Comparison of ENCODE assay signal across 36 cellular contexts in the genomic region with DNA sequence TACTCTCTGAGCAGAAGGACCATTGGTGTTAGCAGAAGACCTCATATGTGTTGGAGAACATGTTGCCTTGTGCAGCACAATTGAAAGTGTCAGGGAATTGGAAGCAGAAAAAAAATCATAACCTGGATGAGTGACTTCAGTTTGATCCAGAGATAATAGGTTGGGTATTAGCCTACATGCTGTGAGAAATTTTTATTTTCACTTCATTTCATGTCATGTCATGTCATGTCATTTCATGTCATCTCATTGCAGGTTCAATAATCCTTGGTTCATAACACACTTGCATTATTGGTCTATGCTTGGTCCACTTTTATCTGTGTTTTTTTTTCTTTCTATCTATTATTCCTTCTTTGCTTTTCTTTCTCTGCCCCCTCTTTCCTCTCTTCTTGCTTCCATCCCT.
"Had no signal": no experiment of that assay in that cellular context is flagged by ENCODE, and none has a peak within 500 bp of the region (broad histone marks: within the 10 kb centered on the region; RNA-seq: fewer than 3 reads in every experiment).

No MANE protein-coding gene starts in this region.

- H3K9me3 ChIP-seq: ascending aorta had no signal

- H3K27ac Mint-ChIP-seq: activated B cell treated with CpG ODN at 0.5 μM for 24 hours; activated CD4-positive, alpha-beta memory T cell treated with anti-CD3 and anti-CD28 coated beads for 36 hours; activated CD4-positive, alpha-beta T cell treated with anti-CD3 and anti-CD28 coated beads, Interleukin-2, amount 10 ng/mL, durations not matched to agents 24 days and 14 days; activated CD8-positive, alpha-beta memory T cell treated with anti-CD3 and anti-CD28 coated beads, Interleukin-2, amount 10 ng/mL, durations not matched to agents 7 days and 5 days; activated CD8-positive, alpha-beta T cell treated with anti-CD3 and anti-CD28 coated beads, Interleukin-2, amount 10 ng/mL, durations not matched to agents 7 days and 5 days; activated naive CD4-positive, alpha-beta T cell treated with anti-CD3 and anti-CD28 coated beads, Interleukin-2, amount 10 ng/mL, durations not matched to agents 7 days and 5 days; activated naive CD4-positive, alpha-beta T cell treated with anti-CD3 and anti-CD28 coated beads, Interleukin-2, amount 50 U/mL, for 24 hours; activated naive CD8-positive, alpha-beta T cell; activated naive CD8-positive, alpha-beta T cell treated with anti-CD3 and anti-CD28 coated beads, Interleukin-2, amount 10 ng/mL, durations not matched to agents 7 days and 5 days; activated naive CD8-positive, alpha-beta T cell treated with anti-CD3 and anti-CD28 coated beads, Interleukin-2, amount 50 U/mL, for 24 hours; activated T-cell treated with anti-CD3 and anti-CD28 coated beads, Interleukin-2, amount 50 U/mL, for 24 hours; activated T-helper 2 cell treated with anti-CD3 and anti-CD28 coated beads, Interferon-gamma antibody, Interleukin-2, Interleukin-4, amounts not matched to agents 10 μg/mL and 5 μg/mL and 100 μg/mL, durations not matched to agents 14 hours and 24 hours and 36 hours; brain; T-helper 2 cell treated with Interferon-gamma antibody and Interleukin-4, amounts not matched to agents 5 μg/mL and 100 μg/mL, for 36 hours had no signal

- H3K4me1 Mint-ChIP-seq: activated B cell treated with CpG ODN at 0.5 μM for 24 hours; activated CD4-positive, alpha-beta T cell treated with anti-CD3 and anti-CD28 coated beads, Interleukin-2, amount 10 ng/mL, durations not matched to agents 24 days and 14 days; activated CD8-positive, alpha-beta memory T cell treated with anti-CD3 and anti-CD28 coated beads, Interleukin-2, amount 10 ng/mL, durations not matched to agents 7 days and 5 days; activated naive CD4-positive, alpha-beta T cell treated with anti-CD3 and anti-CD28 coated beads, Interleukin-2, amount 10 ng/mL, durations not matched to agents 7 days and 5 days; activated naive CD4-positive, alpha-beta T cell treated with anti-CD3 and anti-CD28 coated beads, Interleukin-2, amount 50 U/mL, for 24 hours; activated naive CD8-positive, alpha-beta T cell treated with anti-CD3 and anti-CD28 coated beads, Interleukin-2, amount 10 ng/mL, durations not matched to agents 7 days and 5 days; activated naive CD8-positive, alpha-beta T cell treated with anti-CD3 and anti-CD28 coated beads, Interleukin-2, amount 50 U/mL, for 24 hours; central memory CD8-positive, alpha-beta T cell had no signal

- H3K27ac ChIP-seq: ascending aorta, cardiac muscle cell, VCaP had no signal

- ATAC-seq: activated CD8-positive, alpha-beta memory T cell treated with anti-CD3 and anti-CD28 coated beads, Interleukin-2, amount 10 ng/mL, durations not matched to agents 7 days and 5 days; activated CD8-positive, alpha-beta T cell treated with anti-CD3 and anti-CD28 coated beads, Interleukin-2, amount 10 ng/mL, durations not matched to agents 7 days and 5 days; activated naive CD8-positive, alpha-beta T cell treated with anti-CD3 and anti-CD28 coated beads, Interleukin-2, amount 50 U/mL, for 24 hours had no signal

- H3K36me3 ChIP-seq: cardiac muscle cell had no signal

- DNase-seq: activated B cell treated with CpG ODN at 0.5 μM for 24 hours; activated CD4-positive, alpha-beta memory T cell treated with anti-CD3 and anti-CD28 coated beads for 36 hours; activated CD4-positive, alpha-beta T cell treated with anti-CD3 and anti-CD28 coated beads for 4 hours; activated CD4-positive, alpha-beta T cell treated with anti-CD3 and anti-CD28 coated beads, Interleukin-2, amount 10 ng/mL, durations not matched to agents 24 days and 14 days; activated CD4-positive, alpha-beta T cell treated with anti-CD3 and anti-CD28 coated beads, Interleukin-2, amount 50 U/mL, for 1 hour; activated CD4-positive, alpha-beta T cell treated with anti-CD3 and anti-CD28 coated beads, Interleukin-2, amount 50 U/mL, for 4 hours; activated CD4-positive, CD25-positive, alpha-beta regulatory T cell treated with anti-CD3 and anti-CD28 coated beads, Interleukin-2, amount 50 U/mL, for 72 hours; activated CD8-positive, alpha-beta memory T cell treated with anti-CD3 and anti-CD28 coated beads for 24 hours; activated CD8-positive, alpha-beta memory T cell treated with anti-CD3 and anti-CD28 coated beads, Interleukin-2, amount 10 ng/mL, durations not matched to agents 7 days and 5 days; activated CD8-positive, alpha-beta memory T cell treated with anti-CD3 and anti-CD28 coated beads, Interleukin-2, amount 50 U/mL, for 48 hours; activated CD8-positive, alpha-beta T cell treated with anti-CD3 and anti-CD28 coated beads, Interleukin-2, amount 10 ng/mL, durations not matched to agents 7 days and 5 days; activated effector memory CD4-positive, alpha-beta T cell treated with Interleukin-2 at 50 U/mL for 16 hours; activated gamma-delta T cell; activated naive CD4-positive, alpha-beta T cell treated with anti-CD3 and anti-CD28 coated beads, Interleukin-2, amount 10 ng/mL, durations not matched to agents 7 days and 5 days; activated naive CD4-positive, alpha-beta T cell treated with Interleukin-2 at 50 U/mL for 16 hours; activated naive CD8-positive, alpha-beta T cell treated with anti-CD3 and anti-CD28 coated beads, Interleukin-2, amount 10 ng/mL, durations not matched to agents 7 days and 5 days; activated naive CD8-positive, alpha-beta T cell treated with anti-CD3 and anti-CD28 coated beads, Interleukin-2, amount 50 U/mL, for 24 hours; activated T-cell treated with anti-CD3 and anti-CD28 coated beads, Interleukin-2, amount 50 U/mL, for 24 hours; activated T-cell treated with anti-CD3 and anti-CD28 coated beads, Interleukin-2, amount 50 U/mL, for 48 hours; amygdala; anterior cingulate cortex; caudate nucleus; cerebellar nuclear complex; T-helper 2 cell; T-helper 9 cell had no signal

- H3K4me3 ChIP-seq: ascending aorta, cardiac muscle cell had no signal

- FAIRE-seq: bronchial epithelial cell, TTC549 had no signal

- H3K27me3 Mint-ChIP-seq: activated B cell treated with CpG ODN at 0.5 μM for 24 hours; activated CD4-positive, alpha-beta memory T cell treated with anti-CD3 and anti-CD28 coated beads for 36 hours; activated CD4-positive, alpha-beta T cell treated with anti-CD3 and anti-CD28 coated beads, Interleukin-2, amount 10 ng/mL, durations not matched to agents 24 days and 14 days; activated CD8-positive, alpha-beta memory T cell treated with anti-CD3 and anti-CD28 coated beads, Interleukin-2, amount 10 ng/mL, durations not matched to agents 7 days and 5 days; activated naive CD4-positive, alpha-beta T cell treated with anti-CD3 and anti-CD28 coated beads, Interleukin-2, amount 10 ng/mL, durations not matched to agents 7 days and 5 days; activated naive CD4-positive, alpha-beta T cell treated with anti-CD3 and anti-CD28 coated beads, Interleukin-2, amount 50 U/mL, for 24 hours; activated naive CD8-positive, alpha-beta T cell; activated naive CD8-positive, alpha-beta T cell treated with anti-CD3 and anti-CD28 coated beads, Interleukin-2, amount 10 ng/mL, durations not matched to agents 7 days and 5 days; activated naive CD8-positive, alpha-beta T cell treated with anti-CD3 and anti-CD28 coated beads, Interleukin-2, amount 50 U/mL, for 24 hours; activated T-cell treated with anti-CD3 and anti-CD28 coated beads, Interleukin-2, amount 50 U/mL, for 24 hours; brain; central memory CD8-positive, alpha-beta T cell had no signal

- H3K27me3 ChIP-seq: ascending aorta, cardiac muscle cell had no signal

- H3K9me3 Mint-ChIP-seq: activated B cell treated with CpG ODN at 0.5 μM for 24 hours; activated CD4-positive, alpha-beta memory T cell treated with anti-CD3 and anti-CD28 coated beads for 36 hours; activated CD4-positive, alpha-beta T cell treated with anti-CD3 and anti-CD28 coated beads, Interleukin-2, amount 10 ng/mL, durations not matched to agents 24 days and 14 days; activated naive CD4-positive, alpha-beta T cell treated with anti-CD3 and anti-CD28 coated beads, Interleukin-2, amount 10 ng/mL, durations not matched to agents 7 days and 5 days; activated naive CD4-positive, alpha-beta T cell treated with anti-CD3 and anti-CD28 coated beads, Interleukin-2, amount 50 U/mL, for 24 hours; activated naive CD8-positive, alpha-beta T cell treated with anti-CD3 and anti-CD28 coated beads, Interleukin-2, amount 10 ng/mL, durations not matched to agents 7 days and 5 days; activated naive CD8-positive, alpha-beta T cell treated with anti-CD3 and anti-CD28 coated beads, Interleukin-2, amount 50 U/mL, for 24 hours; activated T-cell treated with anti-CD3 and anti-CD28 coated beads, Interleukin-2, amount 50 U/mL, for 24 hours; activated T-helper 2 cell treated with anti-CD3 and anti-CD28 coated beads, Interferon-gamma antibody, Interleukin-2, Interleukin-4, amounts not matched to agents 10 μg/mL and 5 μg/mL and 100 μg/mL, durations not matched to agents 14 hours and 24 hours and 36 hours; brain; central memory CD8-positive, alpha-beta T cell; T-helper 2 cell treated with Interferon-gamma antibody and Interleukin-4, amounts not matched to agents 5 μg/mL and 100 μg/mL, for 36 hours had no signal

- H3K4me3 Mint-ChIP-seq: activated B cell treated with CpG ODN at 0.5 μM for 24 hours; activated CD4-positive, alpha-beta memory T cell treated with anti-CD3 and anti-CD28 coated beads for 36 hours; activated CD4-positive, alpha-beta T cell treated with anti-CD3 and anti-CD28 coated beads, Interleukin-2, amount 10 ng/mL, durations not matched to agents 24 days and 14 days; activated CD8-positive, alpha-beta memory T cell treated with anti-CD3 and anti-CD28 coated beads, Interleukin-2, amount 10 ng/mL, durations not matched to agents 7 days and 5 days; activated CD8-positive, alpha-beta T cell treated with anti-CD3 and anti-CD28 coated beads, Interleukin-2, amount 10 ng/mL, durations not matched to agents 7 days and 5 days; activated naive CD4-positive, alpha-beta T cell treated with anti-CD3 and anti-CD28 coated beads, Interleukin-2, amount 10 ng/mL, durations not matched to agents 7 days and 5 days; activated naive CD4-positive, alpha-beta T cell treated with anti-CD3 and anti-CD28 coated beads, Interleukin-2, amount 50 U/mL, for 24 hours; activated naive CD8-positive, alpha-beta T cell; activated naive CD8-positive, alpha-beta T cell treated with anti-CD3 and anti-CD28 coated beads, Interleukin-2, amount 10 ng/mL, durations not matched to agents 7 days and 5 days; activated naive CD8-positive, alpha-beta T cell treated with anti-CD3 and anti-CD28 coated beads, Interleukin-2, amount 50 U/mL, for 24 hours; activated T-cell treated with anti-CD3 and anti-CD28 coated beads, Interleukin-2, amount 50 U/mL, for 24 hours; brain; central memory CD8-positive, alpha-beta T cell; T-helper 2 cell treated with Interferon-gamma antibody and Interleukin-4, amounts not matched to agents 5 μg/mL and 100 μg/mL, for 36 hours had no signal

- H3K4me1 ChIP-seq: ascending aorta had no signal

- H3K36me3 Mint-ChIP-seq: activated CD4-positive, alpha-beta memory T cell treated with anti-CD3 and anti-CD28 coated beads for 36 hours; activated naive CD4-positive, alpha-beta T cell treated with anti-CD3 and anti-CD28 coated beads, Interleukin-2, amount 10 ng/mL, durations not matched to agents 7 days and 5 days; brain had no signal
